1 cellular context compared by ENCODE assay signal in the genomic region with DNA sequence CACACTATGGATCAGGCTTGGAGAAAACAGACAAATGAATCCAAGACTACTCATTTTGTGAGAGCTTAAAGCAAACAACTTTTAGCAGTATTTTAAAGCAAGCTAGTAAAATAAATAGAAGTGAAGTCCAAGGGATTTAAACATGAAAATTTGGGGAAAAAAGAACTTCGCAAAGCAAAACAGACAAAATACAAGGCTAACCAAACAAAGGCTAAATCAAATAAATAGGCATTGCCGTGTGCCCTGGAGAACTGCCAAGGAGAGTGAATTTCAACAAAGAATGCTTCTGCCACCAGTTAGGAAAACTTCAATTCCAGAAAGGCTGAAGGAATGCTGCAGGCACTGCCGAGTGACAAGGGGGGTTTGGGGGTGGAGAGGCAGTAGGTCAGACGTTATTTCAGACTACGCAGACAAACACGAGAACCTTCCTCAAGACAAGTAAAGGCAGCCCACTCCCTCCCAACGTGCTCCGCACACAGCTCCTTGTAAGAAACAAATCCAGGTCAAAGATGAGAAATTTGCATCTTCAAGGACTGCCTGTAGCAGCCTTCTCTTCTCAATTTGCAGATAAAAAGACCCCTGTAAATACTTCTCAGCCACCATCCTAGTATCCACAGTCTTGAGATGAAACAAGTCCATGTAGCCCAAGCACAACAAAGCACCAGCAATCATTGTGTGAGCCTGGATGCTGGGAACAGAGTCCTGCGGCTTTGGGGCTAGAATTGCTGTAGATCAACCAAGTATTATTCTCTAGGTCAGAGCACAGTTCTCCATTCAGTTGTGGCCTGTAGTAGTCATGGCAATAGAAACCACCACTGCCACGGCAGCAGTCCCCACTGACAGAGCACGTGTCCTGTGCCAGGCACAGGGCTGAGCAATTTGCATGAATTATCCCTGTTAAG.
TF ChIP-seq lines count a peak whose summit lies in the region.

No MANE protein-coding gene starts in this region.

TF ChIP-seq in WTC11, 78 proteins besides CTCF, POLR2A, EP300 and RAD21 (continued from another document):
- TF ChIP-seq ZNF317 (CRISPR knock-in tag; IDR thresholded peaks at IDR 0.05; ENCODE audit: borderline replicate concordance, low read depth) (no peak), SOX15 (CRISPR knock-in tag; IDR thresholded peaks at IDR 0.05) (no peak)
